ENCODE assay signal across 8 cellular contexts in the genomic region with DNA sequence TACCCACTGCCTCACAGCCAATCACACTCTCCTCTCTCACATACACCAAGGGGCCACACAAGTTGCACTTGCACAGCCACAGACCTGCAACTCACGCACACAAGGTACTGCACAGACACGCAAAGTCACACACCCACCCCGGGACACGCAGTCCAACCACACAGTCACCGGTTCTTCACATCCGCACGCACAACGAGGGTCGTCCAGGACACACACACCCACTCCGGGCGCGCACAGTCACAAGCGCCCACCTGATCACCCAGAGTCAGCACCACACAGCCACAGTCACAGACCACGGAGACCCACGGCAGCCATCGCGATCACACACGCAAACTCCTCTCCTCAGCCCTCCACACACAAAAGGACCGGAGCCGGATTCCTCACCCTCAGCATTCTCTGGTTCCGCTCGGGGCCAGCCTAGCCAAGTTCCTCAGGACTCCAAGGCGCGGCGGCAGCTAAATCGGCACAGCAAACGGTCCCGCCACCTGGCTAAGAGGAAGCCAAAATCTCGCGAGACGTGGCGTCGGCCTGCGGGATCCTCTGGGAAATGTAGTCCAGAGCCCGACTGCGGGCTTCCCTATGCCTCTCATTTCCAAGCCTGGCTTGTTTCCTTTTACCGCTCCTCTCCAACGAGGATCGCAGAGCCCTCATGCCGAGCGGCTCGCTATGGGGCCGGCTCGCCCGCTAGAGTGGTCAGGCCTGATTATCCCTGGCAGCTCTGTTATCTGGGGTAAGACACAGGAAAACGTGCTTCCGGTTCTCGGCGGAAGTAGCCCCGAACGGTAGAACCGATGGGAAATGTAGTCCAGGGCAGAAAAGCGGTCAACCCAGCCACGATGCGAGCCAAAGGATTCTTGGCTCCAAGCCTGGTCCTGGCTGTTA.
A peak's percentile ranks its signal among the peaks of the same experiment; 100 is the strongest.
DNase-seq lines count a peak whose midpoint lies in the region; ATAC-seq lines count a peak whose summit lies in the region.

A gene (minus strand): TSS at position 467 of the 882 bp plus-strand sequence. CDS start 10,201 bp downstream, outside the sequence.

- no peaks in the 10 kb centered on the region for H3K27me3 Mint-ChIP-seq in effector memory CD8-positive, alpha-beta T cell
- H3K27me3 Mint-ChIP-seq in memory B cell = no peaks in the 10 kb centered on the region

- peak; percentile 92 for ATAC-seq in GM19397 (IDR thresholded peaks at IDR 0.05; ENCODE audit: unreplicated experiment)
- peak; percentile 87 for ATAC-seq in HG03565 (IDR thresholded peaks at IDR 0.05; ENCODE audit: unreplicated experiment)
- ATAC-seq in effector memory CD8-positive, alpha-beta T cell (replicated peaks) = peak; percentile 90
- ATAC-seq in memory B cell (ENCODE audit: low read depth) = peak; percentile 87

- H3K36me3 Mint-ChIP-seq in effector memory CD8-positive, alpha-beta T cell (ENCODE audit: insufficient read depth) = peaks cover 15% of the 10 kb centered on the region
- H3K36me3 Mint-ChIP-seq in memory B cell = peaks cover 12% of the 10 kb centered on the region

- peak within 1 kb of the TSS; percentile 91 to 92 for H3K4me3 Mint-ChIP-seq in effector memory CD8-positive, alpha-beta T cell
- H3K4me3 Mint-ChIP-seq in memory B cell = peak within 1 kb of the TSS; percentile 98

- peak within 1 kb of the TSS; percentile 78 to 79 for H3K27ac Mint-ChIP-seq in effector memory CD8-positive, alpha-beta T cell
- H3K27ac Mint-ChIP-seq in memory B cell = peak within 1 kb of the TSS; percentile 86

- H3K4me1 Mint-ChIP-seq in effector memory CD8-positive, alpha-beta T cell (ENCODE audit: low read depth in 2 of 2) = peaks cover 20 to 23% of the 10 kb centered on the region in 2 donors
- H3K4me1 Mint-ChIP-seq in memory B cell = peaks cover 23% of the 10 kb centered on the region

- DNase-seq in CD1c-positive myeloid dendritic cell (ENCODE audit: extremely low spot score) (peak; percentile 98), NCI-H82 (lab: John Stamatoyannopoulos, UW) (peak; percentile 97), memory B cell (ENCODE audit: low spot score in 2 of 2) (peak; percentile 93 to 97)
- peak; percentile 99 for DNase-seq in activated CD8-positive, alpha-beta memory T cell treated with anti-CD3 and anti-CD28 coated beads for 24 hours
- peak; percentile 92 to 93 (median 93) for DNase-seq in effector memory CD8-positive, alpha-beta T cell
- peak; percentile 92 for DNase-seq in stimulated activated CD8-positive, alpha-beta memory T cell treated with anti-CD3 and anti-CD28 coated beads, Interleukin-12 subunit alpha, Interleukin-12 subunit beta, amount 100 ng/mL, for 1 hour (ENCODE audit: low read depth)

- H3K9me3 Mint-ChIP-seq in effector memory CD8-positive, alpha-beta T cell = peaks cover 1 to 6% of the 10 kb centered on the region in 2 donors
- H3K9me3 Mint-ChIP-seq in memory B cell = peaks cover 5% of the 10 kb centered on the region

Comparison
In these comparisons a context has a peak if more than half of its experiments do, and no peak if none do; other contexts are left out.
1. Peak in every context shown above with its lines: DNase-seq and ATAC-seq.